Comparison of ENCODE assay signal across 22 cellular contexts in the genomic region with DNA sequence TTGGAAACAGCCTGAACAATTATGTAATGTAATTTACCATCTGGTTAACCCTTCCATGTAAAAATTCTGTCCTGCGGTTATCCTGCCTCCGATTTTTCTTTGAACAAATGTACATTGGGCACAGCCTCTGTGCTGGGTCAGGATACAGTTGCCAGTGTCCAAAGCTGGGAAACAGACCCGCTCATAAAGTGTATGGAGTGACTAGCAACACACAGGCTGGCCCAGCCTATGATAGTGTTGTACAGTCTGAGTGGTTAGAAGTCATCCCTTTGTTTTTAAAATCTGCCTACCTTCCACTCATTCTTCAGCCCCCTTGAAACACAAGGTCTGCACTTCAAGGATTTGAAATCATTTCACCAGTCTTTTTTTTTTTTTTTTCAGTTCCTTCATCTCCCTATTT. TPM values are rescaled to one million over a fixed set of nuclear protein-coding genes. Genes with fewer than 3 reads are reported as not detected.
DNase-seq lines count a peak whose midpoint lies in the region; ATAC-seq, FAIRE-seq and TF ChIP-seq lines count a peak whose summit lies in the region.
"Had no signal": no experiment of that assay in that cellular context is flagged by ENCODE, and none has a peak within 500 bp of the region (broad histone marks: within the 10 kb centered on the region; RNA-seq: fewer than 3 reads in every experiment).

No MANE protein-coding gene starts in this region.

- H3K9ac ChIP-seq in IMR-90 (ENCODE audit: low read depth, low read length) = no peak overlapping the region
- H3K9ac ChIP-seq in endothelial cell of umbilical vein (replicated peaks; ENCODE audit: extremely low read depth, insufficient read depth, low read length) = no peak overlapping the region

- CTCF ChIA-PET in IMR-90 (lab: Yijun Ruan, JAX) = interaction anchor here (0.6 kb wide), 1 partner anchor 45 kb away, joined by 6 read pairs; no protein-coding TSS in a partner anchor
- CTCF ChIA-PET in endothelial cell of umbilical vein (lab: Charles Lee) = no interaction called here

- intact Hi-C loops in IMR-90 (cut with micrococcal nuclease) = loop anchor here (5.0 kb wide), 2 partner anchors 114 to 1391 kb away; no protein-coding TSS in a partner anchor
- intact Hi-C loops in endothelial cell of umbilical vein (cut with micrococcal nuclease) = loop anchor here (2.0 to 5.0 kb wide), 2 partner anchors 21 to 196 kb away; no protein-coding TSS in a partner anchor
- intact Hi-C loops in psoas muscle (cut with DNase I) = no loop called here

- H2AK5ac ChIP-seq in IMR-90 (ENCODE audit: low read depth, low read length) = no peak overlapping the region

- H3K27ac ChIP-seq in IMR-90 (ENCODE audit: insufficient read depth, low read length) (no peak overlapping the region), endothelial cell of umbilical vein (ENCODE audit: insufficient read depth, low read depth, low read length) (peak overlapping the region; percentile 39), psoas muscle (peak overlapping the region; percentile 37), tibial nerve (no peak overlapping the region)
- H3K27ac ChIP-seq: PC-9, SJSA1 had no signal

- H2AFZ ChIP-seq in IMR-90 (replicated peaks; ENCODE audit: low read length, poor library complexity) (no peak overlapping the region), endothelial cell of umbilical vein (ENCODE audit: low read depth, low read length) (no peak overlapping the region)
- H2AFZ ChIP-seq: PC-9 had no signal

- H3K4me1 ChIP-seq in IMR-90 (ENCODE audit: control insufficient read depth, insufficient read depth, low read length) = peaks cover 3% of the 10 kb centered on the region
- peaks cover 66% of the 10 kb centered on the region for H3K4me1 ChIP-seq in endothelial cell of umbilical vein (ENCODE audit: control insufficient read depth, extremely low read depth, insufficient read depth, low read length)
- peaks cover 11% of the 10 kb centered on the region for H3K4me1 ChIP-seq in psoas muscle
- H3K4me1 ChIP-seq in tibial nerve = no peaks in the 10 kb centered on the region
- H3K4me1 ChIP-seq: BE2C had no signal

- H4K5ac ChIP-seq in IMR-90 (ENCODE audit: low read depth, low read length) = no peak overlapping the region

- H3K18ac ChIP-seq in IMR-90 (ENCODE audit: low read depth, low read length) = no peak overlapping the region

- dilution Hi-C loops in IMR-90 (cut with HindIII; ENCODE audit: low sequenced_read_pairs, unreplicated experiment) (no loop called here), endothelial cell of umbilical vein (cut with MboI; ENCODE audit: extremely low pct_ligation_motif_present, low sequenced_read_pairs) (no loop called here)

- no peak for DNase-seq in GM18507 (ENCODE audit: extremely low spot score, insufficient read length, low read depth)
- DNase-seq in IMR-90 = no peak
- DNase-seq in endothelial cell of umbilical vein (ENCODE audit: low read depth, low spot score) = no peak
- DNase-seq in psoas muscle = no peak
- DNase-seq in AG08396 (ENCODE audit: low spot score) = no peak
- no peak for DNase-seq in tibial nerve (ENCODE audit: low spot score in 2 of 2)
- DNase-seq: BE2C; CD4-positive, CD25-positive, alpha-beta regulatory T cell; COR-L47; EL; H7; NCI-H1092 treated with DMSO at 0.1 percent for 48 hours; NCI-H146; NCI-H2029 treated with DMSO at 0.1 percent for 48 hours; NCI-H2171; NCI-H526; PC-9; SW 1271 had no signal

- H3K79me2 ChIP-seq in endothelial cell of umbilical vein (ENCODE audit: control insufficient read depth, insufficient read depth, low read length) = peaks cover 9% of the 10 kb centered on the region

- no peak overlapping the region for H2BK120ac ChIP-seq in IMR-90 (ENCODE audit: low read depth, low read length)

- peaks cover 4% of the 10 kb centered on the region; the same call in 1 of the 2 replicates for H4K20me1 ChIP-seq in IMR-90 (ENCODE audit: insufficient read depth, low read length)
- H4K20me1 ChIP-seq in endothelial cell of umbilical vein (replicated peaks; ENCODE audit: control insufficient read depth, extremely low read depth, insufficient read depth, low read length) = no peaks in the 10 kb centered on the region

- peak overlapping the region; percentile 29 for H2BK5ac ChIP-seq in IMR-90 (ENCODE audit: low read depth, low read length, poor library complexity, severe bottlenecking)

- FAIRE-seq in GM18507 (lab: Jason Lieb, UNC) (peak; percentile 29), endothelial cell of umbilical vein (lab: Jason Lieb, UNC) (no peak)
- FAIRE-seq: GM12891, K562 had no signal

- no peak overlapping the region for H3K56ac ChIP-seq in IMR-90 (ENCODE audit: extremely low read depth, insufficient read depth, low read length)

- no peak overlapping the region for H2BK15ac ChIP-seq in IMR-90 (ENCODE audit: low read depth, low read length)

- peaks cover 10% of the 10 kb centered on the region for H3K9me1 ChIP-seq in IMR-90 (ENCODE audit: insufficient read depth, low read length)
- H3K9me1 ChIP-seq in endothelial cell of umbilical vein (replicated peaks; ENCODE audit: control insufficient read depth, extremely low read depth, insufficient read depth, low read length) = no peaks in the 10 kb centered on the region

- BruUV-seq in IMR-90 (replicated peaks; lab: Mats Ljungman, UMichigan) = no TSS peak
- no TSS peak for BruUV-seq in endothelial cell of umbilical vein (replicated peaks; lab: Mats Ljungman, UMichigan)

- H3K14ac ChIP-seq in IMR-90 (replicated peaks; ENCODE audit: low read depth, low read length) = 0 out of 2 replicates have a peak overlapping the region, but pooled peaks have one; percentile 39

- no peak overlapping the region for H3K4me3 ChIP-seq in IMR-90 (ENCODE audit: insufficient read depth, low read depth, low read length)
- H3K4me3 ChIP-seq in endothelial cell of umbilical vein (replicated peaks in 1 of 3; ENCODE audit: insufficient read depth in 1 of 3, low read depth in 1 of 3, low read length in 3 of 3) = no peak overlapping the region
- no peak overlapping the region for H3K4me3 ChIP-seq in psoas muscle
- no peak overlapping the region for H3K4me3 ChIP-seq in tibial nerve
- H3K4me3 ChIP-seq: K562, PC-9, SJSA1 had no signal

- peaks cover 11 to 43% of the 10 kb centered on the region in 2 experiments for H3K79me1 ChIP-seq in IMR-90 (ENCODE audit: low read depth in 1 of 2, low read length in 2 of 2)

- H3K36me3 ChIP-seq in IMR-90 (ENCODE audit: control insufficient read depth, insufficient read depth, low read length) (peaks cover 35% of the 10 kb centered on the region), endothelial cell of umbilical vein (ENCODE audit: control insufficient read depth in 2 of 2, extremely low read depth in 1 of 2, insufficient read depth in 2 of 2, low read length in 2 of 2) (peaks cover 24 to 62% of the 10 kb centered on the region in 2 experiments), psoas muscle (ENCODE audit: insufficient read depth in 1 of 2, low read depth in 1 of 2) (peaks cover 9 to 100% of the 10 kb centered on the region in 2 donors), tibial nerve (peaks cover 0 to 74% (median 7%) of the 10 kb centered on the region in 3 donors)
- H3K36me3 ChIP-seq: BE2C had no signal

- H2AK9ac ChIP-seq in IMR-90 (replicated peaks; ENCODE audit: low read depth, low read length, poor library complexity) = no peak overlapping the region

- no peak overlapping the region for H2BK20ac ChIP-seq in IMR-90 (ENCODE audit: low read depth, low read length)

- POLR2A ChIA-PET in IMR-90 (lab: Charles Lee; ENCODE audit: unreplicated experiment) = no interaction called here
- POLR2A ChIA-PET in endothelial cell of umbilical vein (lab: Charles Lee) = no interaction called here

- no peak overlapping the region for H3K4me2 ChIP-seq in IMR-90 (ENCODE audit: low read depth, low read length)
- H3K4me2 ChIP-seq in endothelial cell of umbilical vein (ENCODE audit: insufficient read depth, low read length) = peak overlapping the region; percentile 21
- H3K4me2 ChIP-seq: PC-9 had no signal

- H3K27me3 ChIP-seq in IMR-90 (ENCODE audit: control insufficient read depth, insufficient read depth, low read length) = no peaks in the 10 kb centered on the region
- no peaks in the 10 kb centered on the region for H3K27me3 ChIP-seq in endothelial cell of umbilical vein (ENCODE audit: control insufficient read depth in 2 of 2, insufficient read depth in 2 of 2, low read length in 2 of 2)
- H3K27me3 ChIP-seq in psoas muscle (ENCODE audit: insufficient read depth in 3 of 3, low read length in 2 of 3) = no peaks in the 10 kb centered on the region
- no peaks in the 10 kb centered on the region for H3K27me3 ChIP-seq in tibial nerve
- H3K27me3 ChIP-seq: BE2C, SJSA1 had no signal

- H4K91ac ChIP-seq in IMR-90 (ENCODE audit: insufficient read depth, low read depth, low read length) = no peak overlapping the region

- TF ChIP-seq CTCF in IMR-90 (conservative IDR thresholded peaks at IDR 0.05; ENCODE audit: low read depth, low read length) (no peak), endothelial cell of umbilical vein (IDR thresholded peaks at IDR 0.05; ENCODE audit: extremely low read depth in 1 of 2, insufficient read depth in 1 of 2, low read depth in 1 of 2, low read length in 2 of 2) (no peak), psoas muscle (IDR thresholded peaks at IDR 0.05) (no peak), tibial nerve (IDR thresholded peaks at IDR 0.05) (no peak)

- no peak overlapping the region for H4K8ac ChIP-seq in IMR-90 (ENCODE audit: low read depth in 2 of 2, low read length in 2 of 2)

- H3K4ac ChIP-seq in IMR-90 (ENCODE audit: low read depth, low read length) = no peak overlapping the region; the same call in 1 of the 2 replicates

- ATAC-seq in IMR-90 (ENCODE audit: low read depth) (no peak), psoas muscle (peak in 1 of 4 donors; percentile 23), HG02610 (IDR thresholded peaks at IDR 0.05; ENCODE audit: unreplicated experiment) (no peak)
- ATAC-seq: K562 had no signal

- no peak for TF ChIP-seq EP300 in tibial nerve (IDR thresholded peaks at IDR 0.05)

- H3K9me3 ChIP-seq in IMR-90 (ENCODE audit: control insufficient read depth, insufficient read depth, low read length) = no peaks in the 10 kb centered on the region
- H3K9me3 ChIP-seq in endothelial cell of umbilical vein (replicated peaks; ENCODE audit: control insufficient read depth, insufficient read depth, low read length) = no peaks in the 10 kb centered on the region
- H3K9me3 ChIP-seq in psoas muscle = no peaks in the 10 kb centered on the region
- no peaks in the 10 kb centered on the region for H3K9me3 ChIP-seq in tibial nerve
- H3K9me3 ChIP-seq: BE2C, SJSA1 had no signal

- no peak for TF ChIP-seq RAD21 in IMR-90 (IDR thresholded peaks at IDR 0.05; ENCODE audit: low read length)

- TF ChIP-seq POLR2A in IMR-90 (IDR thresholded peaks at IDR 0.05; ENCODE audit: low read depth, low read length) = no peak
- TF ChIP-seq POLR2A in endothelial cell of umbilical vein (IDR thresholded peaks at IDR 0.05; ENCODE audit: low read depth, low read length) = peak; percentile 67
- no peak for TF ChIP-seq POLR2A in tibial nerve (IDR thresholded peaks at IDR 0.05)

- in situ Hi-C loops in IMR-90 (cut with MboI; ENCODE audit: low sequenced_read_pairs) = no loop called here

- WGBS in IMR-90 (ENCODE audit: extremely low coverage in 2 of 2, insufficient read length in 1 of 2), 2 experiments = 100% methylated on average over 1 of the region's 3 CpGs; no CpG with 5 or more reads in 1 of the 2 experiments
- 88 to 98% (median 90%) methylated on average over 3 of the region's 3 CpGs for WGBS in psoas muscle, 3 donors
- 90 to 93% methylated on average over 3 of the region's 3 CpGs for WGBS in tibial nerve, 2 donors

- H3K23ac ChIP-seq in IMR-90 (ENCODE audit: low read depth, low read length) = peak overlapping the region; percentile 46; the same call in 1 of the 2 replicates

RNA-seq across cellular contexts. Expression of gene FEZ2, which starts 50.1 kb away (rescaled TPM):
- total RNA-seq in IMR-90 (2012; rRNA removed) = 19.4 and 43.3 TPM in 2 replicates
- 31.6 and 32.4 TPM in 2 replicates for polyA plus RNA-seq in IMR-90 (2012; rRNA removed)
- 5.2 and 11.4 TPM in 2 replicates for polyA plus RNA-seq in IMR-90 (2012; cell fraction: cytosol; rRNA removed)
- 1.9 and 13.6 TPM in 2 replicates for polyA plus RNA-seq in IMR-90 (2012; cell fraction: nucleus; rRNA removed; ENCODE audit: low replicate concordance)
- total RNA-seq in endothelial cell of umbilical vein = 72.4 and 73.5 TPM in 2 replicates
- 28.1 and 41.2 TPM in 2 replicates for polyA plus RNA-seq in endothelial cell of umbilical vein
- 44.1 and 46.1 TPM in 2 replicates for polyA plus RNA-seq in endothelial cell of umbilical vein (2011; cell fraction: cytosol; rRNA removed)
- 42.3 and 62.0 TPM in 2 replicates for polyA plus RNA-seq in endothelial cell of umbilical vein (2011; cell fraction: nucleus; rRNA removed)
- polyA plus RNA-seq in endothelial cell of umbilical vein (2012) = 134 and 161 TPM in 2 replicates
- polyA minus RNA-seq in endothelial cell of umbilical vein = 24.7 and 28.9 TPM in 2 replicates
- 6.8 TPM for polyA minus RNA-seq in endothelial cell of umbilical vein (2011; cell fraction: cytosol; rRNA and poly(A)+ RNA removed)
- 61.0 and 82.1 TPM in 2 replicates for polyA minus RNA-seq in endothelial cell of umbilical vein (2011; cell fraction: nucleus; rRNA and poly(A)+ RNA removed)
- total RNA-seq in psoas muscle = 100 to 1,000 TPM in 3 of 4 donors, 10 to 100 TPM in 1; 61.5 to 291 (median 181) TPM
- polyA plus RNA-seq in psoas muscle = 100 to 1,000 TPM in 2 of 3 donors, 10 to 100 TPM in 1; 69.0 to 240 (median 151) TPM
- total RNA-seq in tibial nerve = 10 to 100 TPM; 42.4 to 93.8 (median 61.1) TPM

Comparison
In these comparisons a context has a peak if more than half of its experiments do, and no peak if none do; other contexts are left out.
1. H3K27ac ChIP-seq: peak in endothelial cell of umbilical vein (single experiment) and psoas muscle (single experiment); none in IMR-90 (single experiment) and tibial nerve (0 of 4).
2. intact Hi-C loops: an anchor here in IMR-90 (5.0 kb wide) and endothelial cell of umbilical vein (2.0 to 5.0 kb wide); none called in psoas muscle.